Comparison of ENCODE assay signal across 10 cellular contexts in genomic region chr10:59079386-59080226, GRCh38.
DNase-seq lines count a peak whose midpoint lies in the region; ATAC-seq, FAIRE-seq and TF ChIP-seq lines count a peak whose summit lies in the region.
"Had no signal": no experiment of that assay in that cellular context is flagged by ENCODE, and none has a peak within 500 bp of the region (broad histone marks: within the 10 kb centered on the region; RNA-seq: fewer than 3 reads in every experiment).

No MANE protein-coding gene starts in this region.

- TF ChIP-seq CTCF in brain (conservative IDR thresholded peaks at IDR 0.05): no peak

- DNase-seq in HT1080 (ENCODE audit: low read depth) (peak; percentile 62), iris pigment epithelial cell (ENCODE audit: low read depth) (peak; percentile 75), urothelium cell line (ENCODE audit: low spot score) (peak; percentile 57)
- DNase-seq: activated CD4-positive, alpha-beta T cell treated with anti-CD3 and anti-CD28 coated beads for 48 hours; colonic mucosa had no signal

- H3K27me3 Mint-ChIP-seq in brain: no peaks in the 10 kb centered on the region

- ATAC-seq in HG02884 (IDR thresholded peaks at IDR 0.05; ENCODE audit: unreplicated experiment) (no peak), HG03108 (IDR thresholded peaks at IDR 0.05; ENCODE audit: unreplicated experiment) (no peak), HG03439 (IDR thresholded peaks at IDR 0.05; ENCODE audit: unreplicated experiment) (no peak)

- peak overlapping the region in 4 of 5 experiments; percentile 15 to 81 (median 74) for H3K27ac Mint-ChIP-seq in brain

- no peak overlapping the region for H3K4me3 Mint-ChIP-seq in brain

- H3K36me3 Mint-ChIP-seq in brain: no peaks in the 10 kb centered on the region

- H3K9me3 Mint-ChIP-seq in brain: no peaks in the 10 kb centered on the region

- peaks cover 23% of the 10 kb centered on the region for H3K4me1 Mint-ChIP-seq in brain

- no peak for FAIRE-seq in urothelium cell line (lab: Jason Lieb, UNC)
- FAIRE-seq: GM12891 had no signal
